In the genomic region with DNA sequence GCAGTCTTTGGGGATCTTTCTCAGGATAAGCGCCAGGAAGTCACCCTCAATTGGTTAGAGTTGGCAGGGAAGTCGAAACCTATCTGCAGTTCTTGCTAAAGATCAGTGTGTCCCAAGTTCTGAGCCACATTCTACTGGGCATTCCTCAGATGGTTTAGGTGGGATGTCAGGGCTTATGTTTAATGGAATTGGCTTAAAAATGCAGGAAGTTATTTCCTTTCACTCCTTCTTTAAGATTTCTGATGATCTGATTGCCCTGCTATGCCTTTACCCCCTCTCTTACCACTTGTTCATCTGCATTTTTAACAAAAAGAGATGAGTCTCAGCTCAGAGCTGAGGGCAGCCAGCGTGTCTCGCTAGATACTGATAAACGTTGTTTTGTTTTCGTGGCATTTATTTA, we compare ENCODE assay signal across 14 cellular contexts. TPM values are rescaled to one million over a fixed set of nuclear protein-coding genes. Genes with fewer than 3 reads are reported as not detected.
DNase-seq lines count a peak whose midpoint lies in the region; ATAC-seq and TF ChIP-seq lines count a peak whose summit lies in the region.
"Had no signal": no experiment of that assay in that cellular context is flagged by ENCODE, and none has a peak within 500 bp of the region (broad histone marks: within the 10 kb centered on the region; RNA-seq: fewer than 3 reads in every experiment).

No MANE protein-coding gene starts in this region.

- H3K56ac ChIP-seq in IMR-90 (ENCODE audit: extremely low read depth, insufficient read depth, low read length), result peak overlapping the region; percentile 88

- intact Hi-C loops in IMR-90 (cut with micrococcal nuclease) (loop anchor here (2.0 kb wide), 1 partner anchor 18 kb away; no protein-coding TSS in a partner anchor), lower lobe of right lung (cut with DNase I) (no loop called here)

- H2AK9ac ChIP-seq in IMR-90 (replicated peaks; ENCODE audit: low read depth, low read length, poor library complexity), result peak overlapping the region; percentile 34

- peak; percentile 77 for ATAC-seq in IMR-90 (ENCODE audit: low read depth)
- no peak for ATAC-seq in lower lobe of right lung
- no peak for ATAC-seq in HG03439 (IDR thresholded peaks at IDR 0.05; ENCODE audit: unreplicated experiment)
- no peak for ATAC-seq in HG03159 (IDR thresholded peaks at IDR 0.05; ENCODE audit: unreplicated experiment)

- H3K18ac ChIP-seq in IMR-90 (ENCODE audit: low read depth, low read length), result peak overlapping the region; percentile 95; the same call in 1 of the 2 replicates

- peak overlapping the region; percentile 94; the same call in 2 of the 3 replicates for H2BK15ac ChIP-seq in IMR-90 (ENCODE audit: low read depth, low read length)

- H4K91ac ChIP-seq in IMR-90 (ENCODE audit: insufficient read depth, low read depth, low read length), result peak overlapping the region; percentile 99

- TF ChIP-seq CTCF in AG09319 (IDR thresholded peaks at IDR 0.05; ENCODE audit: low read depth, low read length) (no peak), IMR-90 (conservative IDR thresholded peaks at IDR 0.05; ENCODE audit: low read depth, low read length) (no peak), lower lobe of right lung (IDR thresholded peaks at IDR 0.05) (no peak)

- in situ Hi-C loops in IMR-90 (cut with MboI; ENCODE audit: low sequenced_read_pairs), result no loop called here

- H2BK5ac ChIP-seq in IMR-90 (ENCODE audit: low read depth, low read length, poor library complexity, severe bottlenecking), result peak overlapping the region; percentile 98

- H3K36me3 ChIP-seq in IMR-90 (ENCODE audit: control insufficient read depth, insufficient read depth, low read length) (no peaks in the 10 kb centered on the region), lower lobe of right lung (no peaks in the 10 kb centered on the region)
- no peaks in the 10 kb centered on the region for H3K36me3 ChIP-seq in effector memory CD4-positive, alpha-beta T cell (ENCODE audit: control insufficient read depth, insufficient read depth, low read length)

- CTCF ChIA-PET in IMR-90 (lab: Yijun Ruan, JAX), result interaction anchor here (0.8 to 1.5 kb wide), 3 partner anchors 27 to 413 kb away, joined by 3 to 4 read pairs (median 3); no protein-coding TSS in a partner anchor

- WGBS in IMR-90 (ENCODE audit: extremely low coverage in 2 of 2, insufficient read length in 1 of 2), 2 experiments, result no CpG with 5 or more reads among the region's 6 CpGs

- H2AK5ac ChIP-seq in IMR-90 (ENCODE audit: low read depth, low read length), result peak overlapping the region; percentile 97

- peaks cover 4% of the 10 kb centered on the region for H4K20me1 ChIP-seq in IMR-90 (ENCODE audit: insufficient read depth, low read length)

- peak overlapping the region; percentile 85 for H3K14ac ChIP-seq in IMR-90 (replicated peaks; ENCODE audit: low read depth, low read length)

- POLR2A ChIA-PET in IMR-90 (lab: Charles Lee; ENCODE audit: unreplicated experiment), result no interaction called here

- H3K27ac ChIP-seq in IMR-90 (ENCODE audit: insufficient read depth, low read length) (peak overlapping the region; percentile 92), lower lobe of right lung (no peak overlapping the region)
- no peak overlapping the region for H3K27ac ChIP-seq in effector memory CD4-positive, alpha-beta T cell (ENCODE audit: insufficient read depth, low read length, poor library complexity, severe bottlenecking)
- H3K27ac ChIP-seq: RWPE1, VCaP had no signal

- peak overlapping the region; percentile 59; the same call in 1 of the 2 replicates for H3K9ac ChIP-seq in IMR-90 (ENCODE audit: low read depth, low read length)

- peak overlapping the region; percentile 45 for H2AFZ ChIP-seq in IMR-90 (replicated peaks; ENCODE audit: low read length, poor library complexity)

- peak overlapping the region; percentile 44 for H3K4me2 ChIP-seq in IMR-90 (ENCODE audit: low read depth, low read length)

- TF ChIP-seq POLR2A in IMR-90 (IDR thresholded peaks at IDR 0.05; ENCODE audit: low read depth, low read length), result no peak

- TF ChIP-seq RAD21 in IMR-90 (IDR thresholded peaks at IDR 0.05; ENCODE audit: low read length), result no peak

- peak overlapping the region; percentile 93 for H3K23ac ChIP-seq in IMR-90 (ENCODE audit: low read depth, low read length)

- H3K27me3 ChIP-seq in IMR-90 (ENCODE audit: control insufficient read depth, insufficient read depth, low read length) (no peaks in the 10 kb centered on the region), lower lobe of right lung (ENCODE audit: low read depth) (peaks cover 21% of the 10 kb centered on the region)
- H3K27me3 ChIP-seq in effector memory CD4-positive, alpha-beta T cell (replicated peaks; ENCODE audit: control insufficient read depth, insufficient read depth, low read length, poor library complexity, severe bottlenecking), result no peaks in the 10 kb centered on the region

- H3K9me3 ChIP-seq in IMR-90 (ENCODE audit: control insufficient read depth, insufficient read depth, low read length) (0 out of 2 replicates have a peak, but pooled peaks cover 2% of the 10 kb centered on the region), lower lobe of right lung (no peaks in the 10 kb centered on the region)
- H3K9me3 ChIP-seq in effector memory CD4-positive, alpha-beta T cell (ENCODE audit: control insufficient read depth, low read length), result no peaks in the 10 kb centered on the region

- dilution Hi-C loops in IMR-90 (cut with HindIII; ENCODE audit: low sequenced_read_pairs, unreplicated experiment), result no loop called here

- H4K8ac ChIP-seq in IMR-90 (ENCODE audit: low read depth in 2 of 2, low read length in 2 of 2), result peak overlapping the region; percentile 77 to 93; a peak in 3 of 4 replicates

- H3K9me1 ChIP-seq in IMR-90 (ENCODE audit: insufficient read depth, low read length), result peaks cover 29% of the 10 kb centered on the region

- H4K5ac ChIP-seq in IMR-90 (ENCODE audit: low read depth, low read length), result peak overlapping the region; percentile 59; the same call in 1 of the 2 replicates

- BruUV-seq in IMR-90 (replicated peaks; lab: Mats Ljungman, UMichigan), result no TSS peak

- H3K4me3 ChIP-seq in IMR-90 (ENCODE audit: insufficient read depth, low read depth, low read length) (no peak overlapping the region), lower lobe of right lung (no peak overlapping the region)
- H3K4me3 ChIP-seq in effector memory CD4-positive, alpha-beta T cell (ENCODE audit: insufficient read depth, low read depth, low read length, poor library complexity, severe bottlenecking), result no peak overlapping the region
- H3K4me3 ChIP-seq: lung had no signal

- peaks cover 28% of the 10 kb centered on the region for H3K4me1 ChIP-seq in IMR-90 (ENCODE audit: control insufficient read depth, insufficient read depth, low read length)
- no peaks in the 10 kb centered on the region for H3K4me1 ChIP-seq in lower lobe of right lung
- peaks cover 4% of the 10 kb centered on the region for H3K4me1 ChIP-seq in effector memory CD4-positive, alpha-beta T cell (ENCODE audit: control insufficient read depth, insufficient read depth, low read length, poor library complexity, severe bottlenecking)

- H2BK20ac ChIP-seq in IMR-90 (ENCODE audit: low read depth, low read length), result peak overlapping the region; percentile 98

- peaks cover 0 to 27% of the 10 kb centered on the region in 2 experiments; a peak in 3 of 4 replicates for H3K79me1 ChIP-seq in IMR-90 (ENCODE audit: low read depth in 1 of 2, low read length in 2 of 2)

- H3K4ac ChIP-seq in IMR-90 (ENCODE audit: low read depth, low read length), result peak overlapping the region; percentile 98

- H2BK120ac ChIP-seq in IMR-90 (ENCODE audit: low read depth, low read length), result peak overlapping the region; percentile 98

- DNase-seq in AG09319 (ENCODE audit: extremely low read depth, low read depth) (peak; percentile 79), IMR-90 (peak; percentile 94), cerebellar cortex (ENCODE audit: low spot score) (peak; percentile 36), myocyte (ENCODE audit: low read depth) (peak; percentile 51), lower lobe of right lung (no peak)
- no peak for DNase-seq in effector memory CD4-positive, alpha-beta T cell
- DNase-seq: cerebellar nuclear complex, head of caudate nucleus, NCI-H2227 treated with DMSO at 0.1 percent for 48 hours had no signal

TF ChIP-seq in IMR-90, 13 proteins besides CTCF, POLR2A, EP300 and RAD21 (continues in another document):
- TF ChIP-seq RFX5 (IDR thresholded peaks at IDR 0.05; ENCODE audit: low read depth, low read length), result no peak
- no peak for TF ChIP-seq BHLHE40 (IDR thresholded peaks at IDR 0.05; ENCODE audit: low read depth, low read length)
- peak; percentile 73 for TF ChIP-seq CEBPB (IDR thresholded peaks at IDR 0.05; ENCODE audit: low read depth, low read length)
- TF ChIP-seq MXI1 (IDR thresholded peaks at IDR 0.05; ENCODE audit: borderline replicate concordance, low read depth, low read length), result no peak
- no peak for TF ChIP-seq ELK1 (IDR thresholded peaks at IDR 0.05; ENCODE audit: borderline replicate concordance, low read depth, low read length)

RNA-seq across cellular contexts. Expression of gene FOXL1, which starts 30.8 kb away (rescaled TPM):
- total RNA-seq in IMR-90 (2012; rRNA removed) (15.2 and 23.9 TPM in 2 replicates), myocyte (0.67 and 1.5 TPM in 2 replicates), lower lobe of right lung (0.83 TPM)
- 25.8 and 29.9 TPM in 2 replicates for polyA plus RNA-seq in IMR-90 (2012; rRNA removed)
- 59.6 and 70.0 TPM in 2 replicates for polyA plus RNA-seq in IMR-90 (2012; cell fraction: cytosol; rRNA removed)
- 22.9 and 59.6 TPM in 2 replicates for polyA plus RNA-seq in IMR-90 (2012; cell fraction: nucleus; rRNA removed; ENCODE audit: low replicate concordance)
- polyA plus RNA-seq in myocyte (2012), result 0.50 TPM

RNA-seq across cellular contexts. Expression of gene FOXC2, which starts 42.5 kb away (rescaled TPM):
- total RNA-seq in IMR-90 (2012; rRNA removed) (0.90 and 1.1 TPM in 2 replicates), myocyte (0.45 and 1.0 TPM in 2 replicates), lower lobe of right lung (1.6 TPM)
- 6.4 and 9.2 TPM in 2 replicates for polyA plus RNA-seq in IMR-90 (2012; rRNA removed)
- 5.5 and 8.7 TPM in 2 replicates for polyA plus RNA-seq in IMR-90 (2012; cell fraction: cytosol; rRNA removed)
- 4.3 and 7.4 TPM in 2 replicates for polyA plus RNA-seq in IMR-90 (2012; cell fraction: nucleus; rRNA removed; ENCODE audit: low replicate concordance)
- 4.0 TPM for polyA plus RNA-seq in myocyte (2012)

RNA-seq across cellular contexts. Expression of gene MTHFSD, which starts 54.1 kb away (rescaled TPM):
- total RNA-seq in IMR-90 (2012; rRNA removed) (7.8 and 8.2 TPM in 2 replicates), myocyte (13.0 and 17.9 TPM in 2 replicates), lower lobe of right lung (21.2 TPM)
- polyA plus RNA-seq in IMR-90 (2012; rRNA removed), result 13.7 and 16.8 TPM in 2 replicates
- 5.6 and 7.9 TPM in 2 replicates for polyA plus RNA-seq in IMR-90 (2012; cell fraction: cytosol; rRNA removed)
- polyA plus RNA-seq in IMR-90 (2012; cell fraction: nucleus; rRNA removed; ENCODE audit: low replicate concordance), result 71.8 and 97.1 TPM in 2 replicates
- polyA plus RNA-seq in myocyte (2012), result 14.5 TPM

Comparison
In these comparisons a context has a peak if more than half of its experiments do, and no peak if none do; other contexts are left out.
1. DNase-seq: peak in AG09319 (single experiment), IMR-90 (single experiment), cerebellar cortex (single experiment) and myocyte (single experiment); none in lower lobe of right lung (single experiment) and effector memory CD4-positive, alpha-beta T cell (0 of 3).